In the genomic region with DNA sequence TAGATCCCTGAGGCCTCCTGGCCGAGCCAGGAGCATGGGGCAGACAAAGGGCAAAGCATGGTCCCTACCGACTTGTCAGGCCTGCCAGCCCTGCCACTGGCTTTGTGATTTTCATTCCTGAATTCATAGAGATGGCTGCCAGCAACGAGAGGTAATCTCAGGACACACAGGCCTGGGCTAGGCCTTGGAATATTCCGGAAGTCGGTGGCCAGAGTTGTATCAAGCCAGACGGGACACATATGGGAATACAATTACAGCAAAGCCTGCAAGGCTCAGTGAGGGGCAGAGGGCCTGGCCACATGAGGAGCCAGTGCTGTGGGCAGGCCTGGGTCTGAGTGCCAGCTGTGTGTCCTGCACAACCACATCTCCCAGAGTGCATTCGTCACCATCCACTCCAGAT, we compare ENCODE assay signal across 7 cellular contexts.
DNase-seq lines count a peak whose midpoint lies in the region; ATAC-seq, FAIRE-seq and TF ChIP-seq lines count a peak whose summit lies in the region.
"Not testable (repeated sequence)": the region's sequence is repeated elsewhere in the genome, so short reads cannot be mapped to it uniquely, and the experiment has no call there.

No MANE protein-coding gene starts in this region.

- CTCF ChIA-PET in endothelial cell of umbilical vein (lab: Charles Lee): not testable (repeated sequence)

- H3K9me1 ChIP-seq in endothelial cell of umbilical vein (replicated peaks; ENCODE audit: control insufficient read depth, extremely low read depth, insufficient read depth, low read length): not testable (repeated sequence)

- WGBS in GM23248 (ENCODE audit: low coverage in 1 of 2, low lambda C conversion rate in 2 of 2, missing lambda C conversion rate in 2 of 2), 2 experiments: 21 to 37% methylated on average over 4 to 5 of the region's 7 CpGs
- 13 to 60% (median 21%) methylated on average over 1 to 4 of the region's 7 CpGs; no CpG with 5 or more reads in 1 of the 4 donors for WGBS in heart left ventricle, 4 donors
- WGBS in psoas muscle, 3 donors: 11 to 29% (median 13%) methylated on average over 2 to 5 of the region's 7 CpGs

- not testable (repeated sequence) for H3K27me3 ChIP-seq in GM23248 (replicated peaks; ENCODE audit: insufficient read depth); endothelial cell of umbilical vein (ENCODE audit: control insufficient read depth in 2 of 2, insufficient read depth in 2 of 2, low read length in 2 of 2); heart left ventricle; left ventricle myocardium inferior (ENCODE audit: low read depth); psoas muscle (ENCODE audit: insufficient read depth in 3 of 3, low read length in 2 of 3)

- not testable (repeated sequence) for H4K20me1 ChIP-seq in GM23248 (ENCODE audit: insufficient read depth); endothelial cell of umbilical vein (replicated peaks; ENCODE audit: control insufficient read depth, extremely low read depth, insufficient read depth, low read length)

- H3K9ac ChIP-seq in GM23248; endothelial cell of umbilical vein (replicated peaks; ENCODE audit: extremely low read depth, insufficient read depth, low read length): not testable (repeated sequence)

- not testable (repeated sequence) for H3K4me3 ChIP-seq in GM23248; endothelial cell of umbilical vein (replicated peaks in 1 of 3; ENCODE audit: insufficient read depth in 1 of 3, low read depth in 1 of 3, low read length in 3 of 3); foreskin fibroblast (ENCODE audit: low read depth in 1 of 2, low read length in 2 of 2); heart left ventricle; left ventricle myocardium inferior; psoas muscle

- POLR2A ChIA-PET in endothelial cell of umbilical vein (lab: Charles Lee): not testable (repeated sequence)

- FAIRE-seq in endothelial cell of umbilical vein (lab: Jason Lieb, UNC): not testable (repeated sequence)

- DNase-seq in GM23248 (peak; percentile 1), foreskin fibroblast (peak; percentile 3 to 4), heart left ventricle (peak in 4 of 5 donors; percentile 16 to 44 (median 40))
- DNase-seq in endothelial cell of umbilical vein (ENCODE audit: low read depth, low spot score); left ventricle myocardium inferior; left lobe of liver (ENCODE audit: low spot score); psoas muscle: not testable (repeated sequence)

- not testable (repeated sequence) for H2AFZ ChIP-seq in GM23248; endothelial cell of umbilical vein (ENCODE audit: low read depth, low read length)

- H3F3A ChIP-seq in GM23248 (ENCODE audit: insufficient read depth): not testable (repeated sequence)

- not testable (repeated sequence) for H3K9me3 ChIP-seq in GM23248 (ENCODE audit: low read depth); endothelial cell of umbilical vein (replicated peaks; ENCODE audit: control insufficient read depth, insufficient read depth, low read length); heart left ventricle; left ventricle myocardium inferior (replicated peaks); psoas muscle

- BruUV-seq in endothelial cell of umbilical vein (replicated peaks; lab: Mats Ljungman, UMichigan): TSS peak; percentile 14

- H3K4me2 ChIP-seq in GM23248 (ENCODE audit: unreplicated experiment); endothelial cell of umbilical vein (ENCODE audit: insufficient read depth, low read length): not testable (repeated sequence)

- H3K79me2 ChIP-seq in GM23248 (ENCODE audit: insufficient read depth); endothelial cell of umbilical vein (ENCODE audit: control insufficient read depth, insufficient read depth, low read length): not testable (repeated sequence)

- H3K9me2 ChIP-seq in GM23248 (ENCODE audit: insufficient read depth): not testable (repeated sequence)

- intact Hi-C loops in endothelial cell of umbilical vein (cut with micrococcal nuclease); heart left ventricle (cut with DNase I); left ventricle myocardium inferior (cut with micrococcal nuclease); psoas muscle (cut with DNase I): not testable (repeated sequence)

- not testable (repeated sequence) for TF ChIP-seq CTCF in endothelial cell of umbilical vein (IDR thresholded peaks at IDR 0.05; ENCODE audit: extremely low read depth in 1 of 2, insufficient read depth in 1 of 2, low read depth in 1 of 2, low read length in 2 of 2); foreskin fibroblast (IDR thresholded peaks at IDR 0.05; ENCODE audit: low read depth, low read length); heart left ventricle (IDR thresholded peaks at IDR 0.05); left ventricle myocardium inferior (IDR thresholded peaks at IDR 0.05; ENCODE audit: borderline replicate concordance); psoas muscle (IDR thresholded peaks at IDR 0.05)

- H3K27ac ChIP-seq in GM23248; endothelial cell of umbilical vein (ENCODE audit: insufficient read depth, low read depth, low read length); psoas muscle: not testable (repeated sequence)
- H3K27ac ChIP-seq in heart left ventricle (peak overlapping the region in 5 of 12 donors; percentile 8 to 57 (median 24)), left ventricle myocardium inferior (replicated peaks) (peak overlapping the region; percentile 15)

- not testable (repeated sequence) for H3K4me1 ChIP-seq in GM23248 (ENCODE audit: insufficient read depth); endothelial cell of umbilical vein (ENCODE audit: control insufficient read depth, extremely low read depth, insufficient read depth, low read length); heart left ventricle; left ventricle myocardium inferior; psoas muscle

- not testable (repeated sequence) for H3K36me3 ChIP-seq in GM23248 (ENCODE audit: low read depth); endothelial cell of umbilical vein (ENCODE audit: control insufficient read depth in 2 of 2, extremely low read depth in 1 of 2, insufficient read depth in 2 of 2, low read length in 2 of 2); heart left ventricle; left ventricle myocardium inferior; psoas muscle (ENCODE audit: insufficient read depth in 1 of 2, low read depth in 1 of 2)

- dilution Hi-C loops in endothelial cell of umbilical vein (cut with MboI; ENCODE audit: extremely low pct_ligation_motif_present, low sequenced_read_pairs): not testable (repeated sequence)

- TF ChIP-seq POLR2A in endothelial cell of umbilical vein (IDR thresholded peaks at IDR 0.05; ENCODE audit: low read depth, low read length); heart left ventricle (IDR thresholded peaks at IDR 0.05): not testable (repeated sequence)

- in situ Hi-C loops in GM23248 (cut with MboI): not testable (repeated sequence)

- ATAC-seq in heart left ventricle (peak; percentile 69 to 82 (median 71)), left lobe of liver (peak; percentile 90), psoas muscle (peak in 3 of 4 donors; percentile 32 to 52 (median 51))
